Comparison of ENCODE assay signal across 9 cellular contexts in the genomic region with DNA sequence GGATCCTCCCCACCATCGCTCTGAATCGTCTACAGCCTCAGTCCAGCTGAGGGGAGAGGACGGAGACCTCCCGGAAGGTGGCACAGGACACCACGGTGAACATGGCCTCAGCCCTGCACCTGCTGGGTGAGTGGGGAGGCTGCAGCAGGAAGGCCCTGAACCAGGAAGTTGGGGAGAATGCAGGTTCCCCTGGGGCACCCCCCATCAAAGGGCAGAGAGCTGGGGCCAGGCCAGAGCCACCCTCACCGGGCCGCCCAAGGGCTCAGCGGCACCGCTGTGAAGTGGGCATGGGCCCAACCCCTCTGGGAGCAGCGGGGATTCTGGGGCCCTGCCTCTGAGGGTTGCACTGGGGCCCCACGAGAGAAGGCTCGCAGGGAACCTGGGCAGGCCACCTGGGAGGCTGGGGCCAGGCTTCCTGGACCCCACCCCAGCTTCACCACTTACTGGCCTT.
"Had no signal": no experiment of that assay in that cellular context is flagged by ENCODE, and none has a peak within 500 bp of the region (broad histone marks: within the 10 kb centered on the region; RNA-seq: fewer than 3 reads in every experiment).

No MANE protein-coding gene starts in this region.

- H3K36me3 ChIP-seq: cardiac muscle cell had no signal

- H3K27me3 ChIP-seq: cardiac muscle cell had no signal

- H3K27ac ChIP-seq: cardiac muscle cell had no signal

- ATAC-seq: effector memory CD8-positive, alpha-beta T cell; naive thymus-derived CD8-positive, alpha-beta T cell had no signal

- DNase-seq: activated CD4-positive, alpha-beta T cell treated with anti-CD3 and anti-CD28 coated beads, Interleukin-2, amount 50 U/mL, for 4 hours; activated naive CD8-positive, alpha-beta T cell treated with anti-CD3 and anti-CD28 coated beads for 36 hours; amniotic stem cell; effector memory CD8-positive, alpha-beta T cell; glutamatergic neuron; trophoblast cell had no signal

- H3K4me3 ChIP-seq: cardiac muscle cell had no signal

- FAIRE-seq: TTC549 had no signal
